29 cellular contexts compared by ENCODE assay signal in genomic region chr2:39174022-39174421, GRCh38. TPM values are rescaled to one million over a fixed set of nuclear protein-coding genes. Genes with fewer than 3 reads are reported as not detected.
DNase-seq lines count a peak whose midpoint lies in the region; ATAC-seq, FAIRE-seq and TF ChIP-seq lines count a peak whose summit lies in the region.
"Had no signal": no experiment of that assay in that cellular context is flagged by ENCODE, and none has a peak within 500 bp of the region (broad histone marks: within the 10 kb centered on the region; RNA-seq: fewer than 3 reads in every experiment).

No MANE protein-coding gene starts in this region.

- FAIRE-seq in HepG2 (lab: Jason Lieb, UNC), result peak; percentile 36
- FAIRE-seq: A204.1, A549, D721Med had no signal

- no peaks in the 10 kb centered on the region for H4K20me1 ChIP-seq in HepG2 (ENCODE audit: insufficient read depth, low read length)
- H4K20me1 ChIP-seq: BLaER1; BLaER1 treated with 17β-estradiol and CSF1 and Interleukin-3, amounts not matched to agents 10 nM and 100 nM had no signal

- H3K9ac ChIP-seq in HepG2 (ENCODE audit: insufficient read depth, low read depth, low read length), result no peak overlapping the region
- H3K9ac ChIP-seq: BLaER1; BLaER1 treated with 17β-estradiol and CSF1 and Interleukin-3, amounts not matched to agents 10 nM and 100 nM had no signal

- no peak for TF ChIP-seq RAD21 in HepG2 (CRISPR knock-in tag; IDR thresholded peaks at IDR 0.05)

- H3K4me1 ChIP-seq in HepG2 (ENCODE audit: insufficient read depth, low read length) (peaks cover 22% of the 10 kb centered on the region), right lobe of liver (no peaks in the 10 kb centered on the region)
- H3K4me1 ChIP-seq: A549; BE2C; BLaER1; BLaER1 treated with 17β-estradiol and CSF1 and Interleukin-3, amounts not matched to agents 10 nM and 100 nM; Caco-2 had no signal

- TF ChIP-seq EP300 in HepG2 (IDR thresholded peaks at IDR 0.05; ENCODE audit: low read depth in 2 of 2, low read length in 2 of 2) (no peak), HepG2 (CRISPR knock-in tag; IDR thresholded peaks at IDR 0.05; ENCODE audit: borderline replicate concordance) (no peak)

- POLR2A ChIA-PET in HepG2 (lab: Yijun Ruan, JAX), result interaction anchor here (1.1 kb wide), 1 partner anchor 53 kb away, joined by 3 read pairs; the partner anchor contains the start of gene SOS1

- H3K79me2 ChIP-seq in HepG2 (ENCODE audit: insufficient read depth, low read length), result no peaks in the 10 kb centered on the region

- WGBS in HepG2 (ENCODE audit: low lambda C conversion rate), result 45% methylated on average over 8 of the region's 8 CpGs
- 83% methylated on average over 5 of the region's 8 CpGs for WGBS in right lobe of liver (ENCODE audit: insufficient coverage, low coverage, low lambda C conversion rate, missing lambda C conversion rate)

- no peak overlapping the region for H3K4me2 ChIP-seq in HepG2 (ENCODE audit: low read depth, low read length)
- H3K4me2 ChIP-seq: A549; BLaER1; BLaER1 treated with 17β-estradiol and CSF1 and Interleukin-3, amounts not matched to agents 10 nM and 100 nM had no signal

- intact Hi-C loops in HepG2 (cut with micrococcal nuclease; ENCODE audit: unreplicated experiment) (no loop called here), right lobe of liver (cut with DNase I) (no loop called here)

- no peaks in the 10 kb centered on the region for H3K36me3 ChIP-seq in HepG2 (replicated peaks in 1 of 2; ENCODE audit: control insufficient read depth in 1 of 2, insufficient read depth in 2 of 2, low read length in 2 of 2)
- H3K36me3 ChIP-seq in right lobe of liver, result no peaks in the 10 kb centered on the region
- H3K36me3 ChIP-seq: BE2C; BLaER1; BLaER1 treated with 17β-estradiol and CSF1 and Interleukin-3, amounts not matched to agents 10 nM and 100 nM had no signal

- TF ChIP-seq POLR2A in HepG2 (IDR thresholded peaks at IDR 0.05; ENCODE audit: insufficient read depth in 1 of 2, low read depth in 2 of 2, low read length in 2 of 2) (no peak), right lobe of liver (IDR thresholded peaks at IDR 0.05) (no peak)

- TF ChIP-seq CTCF in HepG2 (CRISPR knock-in tag; IDR thresholded peaks at IDR 0.05) (no peak), right lobe of liver (IDR thresholded peaks at IDR 0.05) (no peak)

- in situ Hi-C loops in HepG2 (cut with HindIII; ENCODE audit: extremely low pct_ligation_motif_present, low pct_unique_long_range_greater_than_20kb), result no loop called here

- H2AFZ ChIP-seq in HepG2 (ENCODE audit: low read length), result no peak overlapping the region

- no peak overlapping the region for H3K27ac ChIP-seq in HepG2 (ENCODE audit: extremely low read length, insufficient read depth, low read length)
- H3K27ac ChIP-seq in right lobe of liver, result no peak overlapping the region
- H3K27ac ChIP-seq: 22Rv1; A549; BLaER1; BLaER1 treated with 17β-estradiol and CSF1 and Interleukin-3, amounts not matched to agents 10 nM and 100 nM; C4-2B had no signal

- CTCF ChIA-PET in HepG2 (lab: Yijun Ruan, JAX; ENCODE audit: low intra/inter-chr PET ratio, low total read pairs), result no interaction called here

- no peaks in the 10 kb centered on the region for H3K27me3 ChIP-seq in HepG2 (ENCODE audit: control insufficient read depth in 1 of 2, insufficient read depth in 2 of 2, low read length in 2 of 2)
- H3K27me3 ChIP-seq in right lobe of liver, result no peaks in the 10 kb centered on the region
- H3K27me3 ChIP-seq: BE2C; BLaER1; BLaER1 treated with 17β-estradiol and CSF1 and Interleukin-3, amounts not matched to agents 10 nM and 100 nM had no signal

- H3K9me3 ChIP-seq in HepG2 (ENCODE audit: low read length) (no peaks in the 10 kb centered on the region), right lobe of liver (no peaks in the 10 kb centered on the region)
- H3K9me3 ChIP-seq: A549; BE2C; BLaER1; BLaER1 treated with 17β-estradiol and CSF1 and Interleukin-3, amounts not matched to agents 10 nM and 100 nM; Caco-2 had no signal

- BruUV-seq in HepG2 (replicated peaks; lab: Mats Ljungman, UMichigan), result no TSS peak

- H3K4me3 ChIP-seq in HepG2 (replicated peaks in 1 of 3; ENCODE audit: insufficient read depth in 1 of 3, low read depth in 2 of 3, low read length in 3 of 3) (no peak overlapping the region), right lobe of liver (no peak overlapping the region)
- H3K4me3 ChIP-seq: A549; BLaER1; BLaER1 treated with 17β-estradiol and CSF1 and Interleukin-3, amounts not matched to agents 10 nM and 100 nM had no signal

- DNase-seq in HepG2 (ENCODE audit: low spot score), result peak; percentile 29
- DNase-seq in right lobe of liver, result no peak
- DNase-seq: 8988T; ACHN; AML-193; BE2C; C1 segment of cervical spinal cord; Caco-2; Calu3; CD4-positive, alpha-beta memory T cell; CD4-positive, alpha-beta T cell; CD4-positive, CD25-positive, alpha-beta regulatory T cell; CD8-positive, alpha-beta memory T cell; CD8-positive, alpha-beta T cell; COR-L47; DMS 273 treated with DMSO at 0.1 percent for 48 hours; DMS153; DMS53; DMS79; DMS79 treated with DMSO at 0.1 percent for 48 hours; DND-41; EL had no signal

- peak; percentile 75 for ATAC-seq in HepG2
- ATAC-seq in right lobe of liver, result no peak
- ATAC-seq: A549; CD8-positive, alpha-beta T cell had no signal

TF ChIP-seq in HepG2, 621 proteins besides CTCF, POLR2A, EP300 and RAD21 (continues in another document):
- no peak for TF ChIP-seq REST (IDR thresholded peaks at IDR 0.05; ENCODE audit: borderline replicate concordance in 1 of 2, low read depth in 1 of 2, low read length in 2 of 2)
- TF ChIP-seq CEBPG (CRISPR knock-in tag; IDR thresholded peaks at IDR 0.05), result peak; percentile 28; the same call in 1 of the 2 replicates

RNA-seq across cellular contexts. Expression of gene SOS1, which starts 53.2 kb away (rescaled TPM):
- total RNA-seq in HepG2 (2016; rRNA removed; fragmentation: Illumina TruSeq; extraction: Trizol), result 20.8 and 26.6 TPM in 2 replicates
- total RNA-seq in HepG2 (2016; cell fraction: cytosol; rRNA removed; fragmentation: Illumina TruSeq; extraction: Trizol; ENCODE audit: low read depth), result 3.2 and 4.1 TPM in 2 replicates
- 21.0 and 28.9 TPM in 2 replicates for total RNA-seq in HepG2 (2016; cell fraction: insoluble cytoplasmic fraction; rRNA removed; fragmentation: Illumina TruSeq; extraction: Trizol)
- 12.6 and 14.3 TPM in 2 replicates for total RNA-seq in HepG2 (2016; cell fraction: membrane; rRNA removed; fragmentation: Illumina TruSeq; extraction: Trizol)
- total RNA-seq in HepG2 (2016; cell fraction: nucleus; rRNA removed; fragmentation: Illumina TruSeq; extraction: Trizol), result 49.5 and 63.9 TPM in 2 replicates
- 39.5 and 60.4 TPM in 2 replicates for polyA plus RNA-seq in HepG2 (2011; rRNA removed)
- 23.4 and 41.7 TPM in 2 replicates for polyA plus RNA-seq in HepG2 (2011; cell fraction: cytosol; rRNA removed)
- polyA plus RNA-seq in HepG2 (2011; cell fraction: nucleus; rRNA removed), result 69.6 and 75.7 TPM in 2 replicates
- polyA plus RNA-seq in HepG2 (2012), result 31.5 and 37.6 TPM in 2 replicates
- polyA plus RNA-seq in HepG2 (2016; cell fraction: cytosol; fragmentation: Illumina TruSeq; extraction: Trizol; ENCODE audit: low read depth), result 0.43 and 0.49 TPM in 2 replicates
- 21.4 and 27.3 TPM in 2 replicates for polyA plus RNA-seq in HepG2 (2016; cell fraction: insoluble cytoplasmic fraction; fragmentation: Illumina TruSeq; extraction: Trizol; ENCODE audit: low read depth)
- polyA plus RNA-seq in HepG2 (2016; cell fraction: membrane; fragmentation: Illumina TruSeq; extraction: Trizol; ENCODE audit: low read depth), result 2.0 and 2.7 TPM in 2 replicates
- 56.1 and 68.3 TPM in 2 replicates for polyA plus RNA-seq in HepG2 (2016; cell fraction: nucleus; fragmentation: Illumina TruSeq; extraction: Trizol; ENCODE audit: insufficient read depth, low read depth)
- polyA minus RNA-seq in HepG2 (2011; rRNA and poly(A)+ RNA removed; ENCODE audit: low replicate concordance), result 40.4 and 54.0 TPM in 2 replicates
- polyA minus RNA-seq in HepG2 (2011; cell fraction: cytosol; rRNA and poly(A)+ RNA removed), result 39.9 and 41.5 TPM in 2 replicates
- 211 and 214 TPM in 2 replicates for polyA minus RNA-seq in HepG2 (2011; cell fraction: nucleus; rRNA and poly(A)+ RNA removed)
- 10 to 100 TPM in 5 of 6 experiments, 1 to 10 TPM in 1; 9.6 to 20.1 (median 16.5) TPM for total RNA-seq in right lobe of liver
